ENCODE assay signal across 20 cellular contexts in the genomic region with DNA sequence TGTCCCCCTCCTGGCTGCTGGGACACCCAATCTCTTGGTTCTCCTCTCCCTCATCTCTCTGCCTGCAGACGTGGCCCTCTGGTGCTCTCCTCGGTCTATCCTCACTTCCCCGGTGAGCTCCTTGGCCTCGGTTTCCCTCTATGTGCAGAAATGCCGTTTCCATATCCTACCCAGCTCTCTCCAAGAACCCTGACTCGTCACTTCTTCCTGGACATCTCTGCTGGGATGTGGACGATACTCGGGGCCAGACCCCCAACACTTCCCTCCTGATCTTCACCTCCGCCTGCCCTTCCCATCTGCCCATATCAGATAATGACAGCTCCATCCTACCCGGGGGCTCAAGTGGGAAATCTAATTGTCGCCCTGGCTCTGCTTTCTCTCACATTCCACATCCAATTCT.
"Had no signal": no experiment of that assay in that cellular context is flagged by ENCODE, and none has a peak within 500 bp of the region (broad histone marks: within the 10 kb centered on the region; RNA-seq: fewer than 3 reads in every experiment).

No MANE protein-coding gene starts in this region.

- H3K27ac Mint-ChIP-seq: activated CD4-positive, alpha-beta T cell treated with anti-CD3 and anti-CD28 coated beads for 36 hours; activated CD8-positive, alpha-beta T cell treated with anti-CD3 and anti-CD28 coated beads for 36 hours; activated naive CD4-positive, alpha-beta T cell treated with anti-CD3 and anti-CD28 coated beads, Interleukin-2, amount 50 U/mL, for 24 hours; immature natural killer cell; nephron; T-helper 1 cell treated with Interleukin-12 subunit alpha and Interleukin-12 subunit beta and Interleukin-4 antibody, amounts not matched to agents 30 μg/mL and 1 μg/mL, for 36 hours had no signal

- H3K4me3 ChIP-seq: adrenal gland, heart left ventricle, psoas muscle, thyroid gland, vagina had no signal

- H3K9me3 Mint-ChIP-seq: activated CD8-positive, alpha-beta T cell treated with anti-CD3 and anti-CD28 coated beads for 36 hours; activated naive CD4-positive, alpha-beta T cell treated with anti-CD3 and anti-CD28 coated beads, Interleukin-2, amount 50 U/mL, for 24 hours; activated T-cell treated with anti-CD3 and anti-CD28 coated beads, Interleukin-2, amount 50 U/mL, for 4 hours; immature natural killer cell; nephron; T-helper 1 cell treated with Interleukin-12 subunit alpha and Interleukin-12 subunit beta and Interleukin-4 antibody, amounts not matched to agents 30 μg/mL and 1 μg/mL, for 36 hours had no signal

- H3K9me3 ChIP-seq: adrenal gland, heart left ventricle, psoas muscle, thyroid gland, vagina had no signal

- H3K4me3 Mint-ChIP-seq: activated CD4-positive, alpha-beta T cell treated with anti-CD3 and anti-CD28 coated beads for 36 hours; activated CD8-positive, alpha-beta T cell treated with anti-CD3 and anti-CD28 coated beads for 36 hours; activated naive CD4-positive, alpha-beta T cell treated with anti-CD3 and anti-CD28 coated beads, Interleukin-2, amount 50 U/mL, for 24 hours; activated T-cell treated with anti-CD3 and anti-CD28 coated beads, Interleukin-2, amount 50 U/mL, for 4 hours; immature natural killer cell; nephron; T-helper 1 cell treated with Interleukin-12 subunit alpha and Interleukin-12 subunit beta and Interleukin-4 antibody, amounts not matched to agents 30 μg/mL and 1 μg/mL, for 36 hours had no signal

- H3K27ac ChIP-seq: psoas muscle, thyroid gland had no signal

- DNase-seq: activated CD4-positive, alpha-beta T cell treated with anti-CD3 and anti-CD28 coated beads for 36 hours; activated CD8-positive, alpha-beta T cell treated with anti-CD3 and anti-CD28 coated beads for 36 hours; activated effector memory CD4-positive, alpha-beta T cell treated with anti-CD3 and anti-CD28 coated beads, Interleukin-2, amount 50 U/mL, for 16 hours; activated T-cell treated with anti-CD3 and anti-CD28 coated beads, Interleukin-2, amount 50 U/mL, for 4 hours; adrenal gland; central memory CD4-positive, alpha-beta T cell; cortex of kidney; effector memory CD4-positive, alpha-beta T cell; foreskin melanocyte; immature natural killer cell; mesendoderm; stimulated activated CD4-positive, alpha-beta T cell treated with anti-CD3 and anti-CD28 coated beads, Interleukin-12 subunit alpha, Interleukin-12 subunit beta, amount 100 ng/mL, for 4 hours; stimulated activated CD4-positive, alpha-beta T cell treated with anti-CD3 and anti-CD28 coated beads, Interleukin-2, amount 100 ng/mL, for 24 hours; thyroid gland had no signal

- ATAC-seq: activated CD4-positive, alpha-beta T cell treated with anti-CD3 and anti-CD28 coated beads for 36 hours; activated CD8-positive, alpha-beta T cell treated with anti-CD3 and anti-CD28 coated beads for 36 hours; activated T-cell treated with anti-CD3 and anti-CD28 coated beads, Interleukin-2, amount 50 U/mL, for 4 hours; heart left ventricle; psoas muscle had no signal

- H3K27me3 ChIP-seq: adrenal gland, heart left ventricle, thyroid gland, vagina had no signal

- H3K27me3 Mint-ChIP-seq: activated CD4-positive, alpha-beta T cell treated with anti-CD3 and anti-CD28 coated beads for 36 hours; activated CD8-positive, alpha-beta T cell treated with anti-CD3 and anti-CD28 coated beads for 36 hours; activated naive CD4-positive, alpha-beta T cell treated with anti-CD3 and anti-CD28 coated beads, Interleukin-2, amount 50 U/mL, for 24 hours had no signal

- H3K4me1 Mint-ChIP-seq: nephron had no signal

- H3K4me1 ChIP-seq: psoas muscle, thyroid gland had no signal
